8 cellular contexts compared by ENCODE assay signal in genomic region chr6:53410508-53411258, GRCh38.
A peak's percentile ranks its signal among the peaks of the same experiment; 100 is the strongest.
DNase-seq lines count a peak whose midpoint lies in the region; ATAC-seq, FAIRE-seq and TF ChIP-seq lines count a peak whose summit lies in the region.

No MANE protein-coding gene starts in this region.

- H3K4me2 ChIP-seq in keratinocyte (ENCODE audit: control insufficient read depth, extremely low read depth, insufficient read depth, low read depth, low read length), result no peak overlapping the region

- H3K27ac ChIP-seq in ascending aorta (no peak overlapping the region), keratinocyte (ENCODE audit: control insufficient read depth, insufficient read depth, low read length) (no peak overlapping the region)

- no peaks in the 10 kb centered on the region for H3K79me2 ChIP-seq in keratinocyte (ENCODE audit: control insufficient read depth, insufficient read depth, low read length)

- dilution Hi-C loops in keratinocyte (cut with MboI; ENCODE audit: extremely low pct_ligation_motif_present, low sequenced_read_pairs), result no loop called here

- no peaks in the 10 kb centered on the region for H3K4me1 ChIP-seq in ascending aorta
- H3K4me1 ChIP-seq in keratinocyte (ENCODE audit: control insufficient read depth, extremely low read depth, insufficient read depth, low read length), result no peaks in the 10 kb centered on the region

- no peaks in the 10 kb centered on the region for H4K20me1 ChIP-seq in keratinocyte (ENCODE audit: control insufficient read depth, extremely low read depth, insufficient read depth, low read length)

- H3K9me3 ChIP-seq in ascending aorta (no peaks in the 10 kb centered on the region), keratinocyte (ENCODE audit: control insufficient read depth, low read depth, low read length) (no peaks in the 10 kb centered on the region)

- no peak overlapping the region for H2AFZ ChIP-seq in keratinocyte (ENCODE audit: control insufficient read depth, low read length)

- ATAC-seq in HG03354 (IDR thresholded peaks at IDR 0.05; ENCODE audit: poor library complexity, severe bottlenecking, unreplicated experiment) (peak; percentile 98), SK-N-SH treated with all-trans-retinoic acid at 6 μM for 48 hours (peak; percentile 98)

- FAIRE-seq in GM19239 (lab: Jason Lieb, UNC) (peak; percentile 93), keratinocyte (lab: Jason Lieb, UNC) (peak; percentile 74)

- DNase-seq in COLO829 (ENCODE audit: low spot score) (peak; percentile 69), GM19239 (ENCODE audit: insufficient read length, low spot score) (peak; percentile 18), ascending aorta (ENCODE audit: low spot score in 2 of 2) (no peak), keratinocyte (ENCODE audit: low read depth, low spot score) (no peak), NCI-H2227 treated with DMSO at 0.1 percent for 48 hours (lab: John Stamatoyannopoulos, UW) (no peak)
- DNase-seq in stimulated activated CD8-positive, alpha-beta memory T cell treated with anti-CD3 and anti-CD28 coated beads, Interleukin-12 subunit alpha, Interleukin-12 subunit beta, amount 100 ng/mL, for 1 hour (ENCODE audit: low read depth), result peak; percentile 20

- intact Hi-C loops in ascending aorta (cut with DNase I), result loop anchor here (2.0 kb wide), 1 partner anchor 238 kb away; no protein-coding TSS in a partner anchor

- no peak overlapping the region for H3K9ac ChIP-seq in keratinocyte (ENCODE audit: control insufficient read depth, extremely low read depth, insufficient read depth, low read length)

- TF ChIP-seq CTCF in ascending aorta (IDR thresholded peaks at IDR 0.05) (peak; percentile 36 to 77 (median 61)), keratinocyte (optimal IDR thresholded peaks at IDR 0.05 in 1 of 3, IDR thresholded peaks at IDR 0.05 in 1 of 3, conservative IDR thresholded peaks at IDR 0.05 in 1 of 3; ENCODE audit: extremely low read depth in 1 of 3, insufficient read depth in 2 of 3, low read length in 3 of 3) (peak; percentile 63 to 77 (median 74))

- H3K4me3 ChIP-seq in ascending aorta (no peak overlapping the region), keratinocyte (ENCODE audit: control insufficient read depth in 2 of 3, extremely low read depth in 1 of 3, insufficient read depth in 2 of 3, low read depth in 1 of 3, low read length in 3 of 3) (no peak overlapping the region)

- no peaks in the 10 kb centered on the region for H3K9me1 ChIP-seq in keratinocyte (ENCODE audit: control insufficient read depth, extremely low read depth, insufficient read depth, low read length)

- H3K27me3 ChIP-seq in ascending aorta, result no peaks in the 10 kb centered on the region
- no peaks in the 10 kb centered on the region for H3K27me3 ChIP-seq in keratinocyte (ENCODE audit: control insufficient read depth, extremely low read depth, insufficient read depth, low read length)

- H3K36me3 ChIP-seq in ascending aorta (no peaks in the 10 kb centered on the region), keratinocyte (ENCODE audit: control insufficient read depth in 2 of 2, extremely low read depth in 1 of 2, insufficient read depth in 2 of 2, low read length in 2 of 2) (no peaks in the 10 kb centered on the region)

TF ChIP-seq in SK-N-SH treated with all-trans-retinoic acid at 6 μM for 48 hours, 23 proteins besides CTCF, POLR2A, EP300 and RAD21:
- TF ChIP-seq, protein P1, sequence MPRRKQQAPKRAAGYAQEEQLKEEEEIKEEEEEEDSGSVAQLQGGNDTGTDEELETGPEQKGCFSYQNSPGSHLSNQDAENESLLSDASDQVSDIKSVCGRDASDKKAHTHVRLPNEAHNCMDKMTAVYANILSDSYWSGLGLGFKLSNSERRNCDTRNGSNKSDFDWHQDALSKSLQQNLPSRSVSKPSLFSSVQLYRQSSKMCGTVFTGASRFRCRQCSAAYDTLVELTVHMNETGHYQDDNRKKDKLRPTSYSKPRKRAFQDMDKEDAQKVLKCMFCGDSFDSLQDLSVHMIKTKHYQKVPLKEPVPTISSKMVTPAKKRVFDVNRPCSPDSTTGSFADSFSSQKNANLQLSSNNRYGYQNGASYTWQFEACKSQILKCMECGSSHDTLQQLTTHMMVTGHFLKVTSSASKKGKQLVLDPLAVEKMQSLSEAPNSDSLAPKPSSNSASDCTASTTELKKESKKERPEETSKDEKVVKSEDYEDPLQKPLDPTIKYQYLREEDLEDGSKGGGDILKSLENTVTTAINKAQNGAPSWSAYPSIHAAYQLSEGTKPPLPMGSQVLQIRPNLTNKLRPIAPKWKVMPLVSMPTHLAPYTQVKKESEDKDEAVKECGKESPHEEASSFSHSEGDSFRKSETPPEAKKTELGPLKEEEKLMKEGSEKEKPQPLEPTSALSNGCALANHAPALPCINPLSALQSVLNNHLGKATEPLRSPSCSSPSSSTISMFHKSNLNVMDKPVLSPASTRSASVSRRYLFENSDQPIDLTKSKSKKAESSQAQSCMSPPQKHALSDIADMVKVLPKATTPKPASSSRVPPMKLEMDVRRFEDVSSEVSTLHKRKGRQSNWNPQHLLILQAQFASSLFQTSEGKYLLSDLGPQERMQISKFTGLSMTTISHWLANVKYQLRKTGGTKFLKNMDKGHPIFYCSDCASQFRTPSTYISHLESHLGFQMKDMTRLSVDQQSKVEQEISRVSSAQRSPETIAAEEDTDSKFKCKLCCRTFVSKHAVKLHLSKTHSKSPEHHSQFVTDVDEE (CRISPR knock-in tag; IDR thresholded peaks at IDR 0.05), result no peak
- TF ChIP-seq PPARA (CRISPR knock-in tag; IDR thresholded peaks at IDR 0.05; ENCODE audit: borderline replicate concordance) (no peak), ESRRG (CRISPR knock-in tag; IDR thresholded peaks at IDR 0.05) (no peak), RARB (CRISPR knock-in tag; IDR thresholded peaks at IDR 0.05) (no peak)
- TF ChIP-seq, protein P2, sequence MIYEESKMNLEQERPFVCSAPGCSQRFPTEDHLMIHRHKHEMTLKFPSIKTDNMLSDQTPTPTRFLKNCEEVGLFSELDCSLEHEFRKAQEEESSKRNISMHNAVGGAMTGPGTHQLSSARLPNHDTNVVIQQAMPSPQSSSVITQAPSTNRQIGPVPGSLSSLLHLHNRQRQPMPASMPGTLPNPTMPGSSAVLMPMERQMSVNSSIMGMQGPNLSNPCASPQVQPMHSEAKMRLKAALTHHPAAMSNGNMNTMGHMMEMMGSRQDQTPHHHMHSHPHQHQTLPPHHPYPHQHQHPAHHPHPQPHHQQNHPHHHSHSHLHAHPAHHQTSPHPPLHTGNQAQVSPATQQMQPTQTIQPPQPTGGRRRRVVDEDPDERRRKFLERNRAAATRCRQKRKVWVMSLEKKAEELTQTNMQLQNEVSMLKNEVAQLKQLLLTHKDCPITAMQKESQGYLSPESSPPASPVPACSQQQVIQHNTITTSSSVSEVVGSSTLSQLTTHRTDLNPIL (CRISPR knock-in tag; IDR thresholded peaks at IDR 0.05; ENCODE audit: low read depth), result no peak

Comparison
In these comparisons a context has a peak if more than half of its experiments do, and no peak if none do; other contexts are left out.
1. DNase-seq: peak in COLO829 (single experiment), GM19239 (single experiment) and stimulated activated CD8-positive, alpha-beta memory T cell treated with anti-CD3 and anti-CD28 coated beads, Interleukin-12 subunit alpha, Interleukin-12 subunit beta, amount 100 ng/mL, for 1 hour (single experiment); none in ascending aorta (0 of 2), keratinocyte (single experiment) and NCI-H2227 treated with DMSO at 0.1 percent for 48 hours (single experiment).